ENCODE assay signal across 13 cellular contexts in genomic region chr19:50649433-50650391, GRCh38. TPM values are rescaled to one million over a fixed set of nuclear protein-coding genes. Genes with fewer than 3 reads are reported as not detected.
A peak's percentile ranks its signal among the peaks of the same experiment; 100 is the strongest.
DNase-seq lines count a peak whose midpoint lies in the region; ATAC-seq and TF ChIP-seq lines count a peak whose summit lies in the region.
"Had no signal": no experiment of that assay in that cellular context is flagged by ENCODE, and none has a peak within 500 bp of the region (broad histone marks: within the 10 kb centered on the region; RNA-seq: fewer than 3 reads in every experiment).

Gene C19orf81, plus strand, starts transcription at chr19:50649445. Its CDS starts 0 bp downstream, at chr19:50649445.

- H3K4me1 ChIP-seq in HAP-1 = no peaks in the 10 kb centered on the region
- H3K4me1 ChIP-seq in RWPE2 (ENCODE audit: insufficient read depth, poor library complexity, severe bottlenecking) = no peaks in the 10 kb centered on the region
- no peaks in the 10 kb centered on the region for H3K4me1 ChIP-seq in iPS-20b (ENCODE audit: insufficient read depth, low read length)
- no peaks in the 10 kb centered on the region for H3K4me1 ChIP-seq in esophagus muscularis mucosa
- H3K4me1 ChIP-seq in heart left ventricle = no peaks in the 10 kb centered on the region

- no peak within 1 kb of the TSS for H3K27ac Mint-ChIP-seq in Calu3 (ENCODE audit: unreplicated experiment)
- H3K27ac Mint-ChIP-seq: activated naive CD4-positive, alpha-beta T cell treated with anti-CD3 and anti-CD28 coated beads, Interleukin-2, amount 50 U/mL, for 72 hours had no signal

- intact Hi-C loops in Calu3 (cut with micrococcal nuclease; ENCODE audit: unreplicated experiment) = no loop called here
- intact Hi-C loops in esophagus muscularis mucosa (cut with DNase I) = no loop called here
- intact Hi-C loops in heart left ventricle (cut with DNase I) = no loop called here

- no peaks in the 10 kb centered on the region for H3K36me3 ChIP-seq in HAP-1 (replicated peaks)
- H3K36me3 ChIP-seq in RWPE2 (ENCODE audit: low read depth) = no peaks in the 10 kb centered on the region
- H3K36me3 ChIP-seq in iPS-20b (ENCODE audit: insufficient read depth, low read depth, low read length) = no peaks in the 10 kb centered on the region
- H3K36me3 ChIP-seq in esophagus muscularis mucosa = no peaks in the 10 kb centered on the region
- no peaks in the 10 kb centered on the region for H3K36me3 ChIP-seq in heart left ventricle

- no peak within 1 kb of the TSS for H3K4me3 Mint-ChIP-seq in Calu3 (ENCODE audit: low read depth, unreplicated experiment)

- ATAC-seq in RWPE2 (ENCODE audit: low read depth) (peak; percentile 35; the same call in 1 of the 3 replicates), heart left ventricle (no peak), GM21529 (IDR thresholded peaks at IDR 0.05; ENCODE audit: unreplicated experiment) (no peak)

- no TSS peak for BruUV-seq in Calu3 (replicated peaks; lab: Mats Ljungman, UMichigan)

- H3K9me3 ChIP-seq in HAP-1 (no peaks in the 10 kb centered on the region), RWPE2 (ENCODE audit: severe bottlenecking) (no peaks in the 10 kb centered on the region), iPS-20b (ENCODE audit: insufficient read depth, low read depth, low read length) (peaks cover 49% of the 10 kb centered on the region), esophagus muscularis mucosa (peaks cover 0 to 8% (median 5%) of the 10 kb centered on the region in 4 donors), heart left ventricle (peaks cover 0 to under 1% (median 0%) of the 10 kb centered on the region in 12 donors)

- 30% methylated on average over 6 of the region's 7 CpGs for WGBS in esophagus muscularis mucosa
- whole genome bisulfite sequencing in heart left ventricle, 4 donors = 20 to 25% (median 24%) methylated on average over 7 of the region's 7 CpGs

- TF ChIP-seq CTCF in Calu3 (IDR thresholded peaks at IDR 0.05; ENCODE audit: unreplicated experiment) = no peak
- no peak for TF ChIP-seq CTCF in RWPE2 (IDR thresholded peaks at IDR 0.05; ENCODE audit: poor library complexity, severe bottlenecking)
- no peak for TF ChIP-seq CTCF in esophagus muscularis mucosa (IDR thresholded peaks at IDR 0.05)
- TF ChIP-seq CTCF in heart left ventricle (IDR thresholded peaks at IDR 0.05) = no peak

- H3K9me3 Mint-ChIP-seq in Calu3 (ENCODE audit: low read depth, unreplicated experiment) = no peaks in the 10 kb centered on the region

- H3K27me3 ChIP-seq in HAP-1 (ENCODE audit: low read depth) (0 out of 2 replicates have a peak, but pooled peaks cover 11% of the 10 kb centered on the region), RWPE2 (ENCODE audit: insufficient read depth, poor library complexity, severe bottlenecking) (no peaks in the 10 kb centered on the region), iPS-20b (ENCODE audit: insufficient read depth, low read length) (peaks cover 16% of the 10 kb centered on the region), esophagus muscularis mucosa (peaks cover 0 to 91% (median 0%) of the 10 kb centered on the region in 4 donors), heart left ventricle (peaks cover 0 to 51% (median 13%) of the 10 kb centered on the region in 9 donors)

- TF ChIP-seq POLR2A in esophagus muscularis mucosa (IDR thresholded peaks at IDR 0.05; ENCODE audit: low read depth) = no peak
- no peak for TF ChIP-seq POLR2A in heart left ventricle (IDR thresholded peaks at IDR 0.05)

- no peaks in the 10 kb centered on the region for H3K4me1 Mint-ChIP-seq in Calu3 (ENCODE audit: low read depth, unreplicated experiment)

- H3K4me3 ChIP-seq in HAP-1 = no peak within 1 kb of the TSS
- H3K4me3 ChIP-seq in RWPE2 (ENCODE audit: severe bottlenecking) = no peak within 1 kb of the TSS
- H3K4me3 ChIP-seq in iPS-20b (ENCODE audit: low read length) = peak within 1 kb of the TSS; percentile 36; the same call in 1 of the 2 replicates
- no peak within 1 kb of the TSS for H3K4me3 ChIP-seq in esophagus muscularis mucosa
- no peak within 1 kb of the TSS for H3K4me3 ChIP-seq in heart left ventricle

- in situ Hi-C loops in HAP-1 (cut with MboI; ENCODE audit: low sequenced_read_pairs) = no loop called here

- H3K27me3 Mint-ChIP-seq in Calu3 (ENCODE audit: unreplicated experiment) = peaks cover 54% of the 10 kb centered on the region

- CTCF ChIA-PET in Calu3 (lab: Charles Lee) = interaction anchor here (0.8 kb wide), 1 partner anchor 78 kb away, joined by 5 read pairs; no protein-coding TSS in a partner anchor

- H3K9ac ChIP-seq in iPS-20b (ENCODE audit: low read depth, low read length) = no peak within 1 kb of the TSS

- H3K27ac ChIP-seq in RWPE2 (ENCODE audit: poor library complexity, severe bottlenecking) (no peak within 1 kb of the TSS), iPS-20b (ENCODE audit: low read length) (no peak within 1 kb of the TSS), esophagus muscularis mucosa (replicated peaks in 1 of 4) (no peak within 1 kb of the TSS), heart left ventricle (no peak within 1 kb of the TSS)

- DNase-seq in Calu3 (peak; percentile 22), HAP-1 (ENCODE audit: low spot score in 2 of 2) (peak; percentile 22 to 57), RWPE2 (ENCODE audit: low spot score) (no peak), esophagus muscularis mucosa (ENCODE audit: extremely low spot score) (no peak), NCI-H2029 treated with DMSO at 0.1 percent for 48 hours (lab: John Stamatoyannopoulos, UW) (no peak), heart left ventricle (no peak)
- DNase-seq: activated CD4-positive, CD25-positive, alpha-beta regulatory T cell; effector memory CD4-positive, alpha-beta T cell; GDM1 had no signal

- no peak for TF ChIP-seq EP300 in esophagus muscularis mucosa (IDR thresholded peaks at IDR 0.05)

- H3K36me3 Mint-ChIP-seq in Calu3 (ENCODE audit: insufficient read depth, unreplicated experiment) = no peaks in the 10 kb centered on the region

RNA-seq across cellular contexts. Expression of gene C19orf81, which starts in this region (rescaled TPM):
- not detected in 2 replicates for total RNA-seq in Calu3 (2022)
- 1 to 10 TPM in 1 of 4 donors, not detected in 3; 1.1 TPM for total RNA-seq in esophagus muscularis mucosa
- 1 to 10 TPM in 5 of 9 donors, under 1 TPM in 2, not detected in 2; 0.65 to 3.6 (median 1.7) TPM for total RNA-seq in heart left ventricle
- not detected for polyA plus RNA-seq in heart left ventricle
- polyA plus RNA-seq: keratinocyte had no signal

Comparison
In these comparisons a context has a peak if more than half of its experiments do, and no peak if none do; other contexts are left out.
1. Peak in DNase-seq in Calu3; RNA of the gene not detected or under 1 TPM.
2. DNase-seq: peak in HAP-1 (2 of 2); none in RWPE2 (single experiment), esophagus muscularis mucosa (single experiment), NCI-H2029 treated with DMSO at 0.1 percent for 48 hours (single experiment) and heart left ventricle (0 of 5).